ENCODE assay signal across 7 cellular contexts in the genomic region with DNA sequence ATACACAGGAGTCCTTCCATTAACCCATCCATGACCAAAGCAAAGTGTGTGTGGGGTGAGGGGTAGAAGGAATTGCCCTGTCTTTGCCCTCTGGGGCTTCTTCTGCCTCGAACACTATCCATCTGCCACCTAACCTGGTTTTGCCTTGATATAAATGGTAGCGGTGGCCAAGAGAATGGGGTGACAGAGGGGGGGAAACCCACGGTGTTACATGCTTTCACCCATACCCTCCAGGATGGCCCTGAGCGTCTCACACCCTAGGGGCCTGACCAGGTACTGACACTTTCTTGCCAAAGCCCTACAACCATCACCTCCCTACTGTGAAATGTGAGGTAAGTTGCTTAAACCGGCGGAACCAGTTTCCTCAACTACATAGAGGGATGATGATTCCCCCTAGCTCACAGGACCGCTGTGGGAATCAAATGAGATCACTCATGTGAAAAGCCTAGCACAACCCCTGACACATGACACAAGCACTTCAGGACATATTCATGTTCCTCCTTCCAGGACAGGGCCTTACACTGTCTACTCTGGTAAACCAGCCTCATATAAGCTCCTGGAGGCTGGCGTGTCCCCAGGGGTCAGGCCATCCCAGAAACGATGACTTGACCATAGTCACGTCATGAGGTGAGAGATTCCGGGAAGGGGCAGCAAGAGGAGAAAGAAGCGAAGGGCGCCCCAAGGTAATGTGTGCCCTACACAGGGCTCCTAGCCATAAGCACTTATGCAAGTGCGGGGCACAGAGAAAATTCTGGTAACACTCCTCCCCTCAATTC. TPM values are rescaled to one million over a fixed set of nuclear protein-coding genes. Genes with fewer than 3 reads are reported as not detected.
DNase-seq lines count a peak whose midpoint lies in the region; TF ChIP-seq lines count a peak whose summit lies in the region.

No MANE protein-coding gene starts in this region.

- no peak for TF ChIP-seq POLR2A in stomach (IDR thresholded peaks at IDR 0.05)

- intact Hi-C loops in stomach (cut with DNase I; ENCODE audit: low total_unique reads) = no loop called here

- TF ChIP-seq CTCF in GM13976 (IDR thresholded peaks at IDR 0.05; ENCODE audit: borderline replicate concordance, control extremely low read depth, extremely low read depth, insufficient read depth, missing control alignments) (peak; percentile 23), HFF-Myc (IDR thresholded peaks at IDR 0.05; ENCODE audit: low read depth, low read length, missing control alignments) (no peak), stomach (IDR thresholded peaks at IDR 0.05) (peak in 5 of 7 experiments; percentile 14 to 52 (median 34))

- in situ Hi-C loops in GM13976 (cut with MboI; ENCODE audit: low sequenced_read_pairs, unreplicated experiment) = loop anchor here (10.0 kb wide), 1 partner anchor 226 kb away; the partner anchor contains the start of gene MXD1

- no peak for TF ChIP-seq EP300 in stomach (IDR thresholded peaks at IDR 0.05)

- H3K27ac ChIP-seq in effector memory CD4-positive, alpha-beta T cell (ENCODE audit: insufficient read depth, low read length, poor library complexity, severe bottlenecking) = peak overlapping the region; percentile 97
- H3K27ac ChIP-seq in mesodermal cell (ENCODE audit: low read depth, low read length, severe bottlenecking) (peak overlapping the region; percentile 97), stomach (peak overlapping the region; percentile 96 to 99 (median 98))

- no peaks in the 10 kb centered on the region for H3K9me3 ChIP-seq in effector memory CD4-positive, alpha-beta T cell (ENCODE audit: control insufficient read depth, low read length)
- no peaks in the 10 kb centered on the region for H3K9me3 ChIP-seq in mesodermal cell (ENCODE audit: control insufficient read depth, low read length)
- H3K9me3 ChIP-seq in stomach = no peaks in the 10 kb centered on the region

- WGBS in mesodermal cell (ENCODE audit: insufficient coverage in 2 of 2), 2 experiments = 67 to 70% methylated on average over 8 to 9 of the region's 14 CpGs
- WGBS in stomach, 5 donors = 44 to 62% (median 48%) methylated on average over 14 of the region's 14 CpGs

- peak; percentile 76 for DNase-seq in GM13976 (ENCODE audit: low spot score)
- no peak for DNase-seq in HFF-Myc (ENCODE audit: extremely low read depth, low read depth)
- peak in 2 of 3 experiments; percentile 86 to 97 for DNase-seq in NCI-H1417 (lab: John Stamatoyannopoulos, UW)
- DNase-seq in activated CD4-positive, CD25-positive, alpha-beta regulatory T cell treated with anti-CD3 and anti-CD28 coated beads, Interleukin-2, amount 50 U/mL, for 16 hours (ENCODE audit: low read depth, low spot score) = peak; percentile 26
- DNase-seq in effector memory CD4-positive, alpha-beta T cell = peak; percentile 43 to 55 (median 44)
- peak; percentile 71 for DNase-seq in stomach

- no peaks in the 10 kb centered on the region for H3K36me3 ChIP-seq in effector memory CD4-positive, alpha-beta T cell (ENCODE audit: control insufficient read depth, insufficient read depth, low read length)
- H3K36me3 ChIP-seq in mesodermal cell (ENCODE audit: control insufficient read depth, insufficient read depth, low read length) (no peaks in the 10 kb centered on the region), stomach (no peaks in the 10 kb centered on the region)

- no peaks in the 10 kb centered on the region for H3K27me3 ChIP-seq in effector memory CD4-positive, alpha-beta T cell (replicated peaks; ENCODE audit: control insufficient read depth, insufficient read depth, low read length, poor library complexity, severe bottlenecking)
- no peaks in the 10 kb centered on the region for H3K27me3 ChIP-seq in stomach

- H3K4me3 ChIP-seq in HFF-Myc (replicated peaks; ENCODE audit: low read depth, low read length) (peak overlapping the region; percentile 59), mesodermal cell (ENCODE audit: extremely low read depth, insufficient read depth, low read length, poor library complexity, severe bottlenecking) (peak overlapping the region; percentile 55), stomach (peak overlapping the region; percentile 31 to 63 (median 50))
- peak overlapping the region; percentile 53 for H3K4me3 ChIP-seq in effector memory CD4-positive, alpha-beta T cell (ENCODE audit: insufficient read depth, low read depth, low read length, poor library complexity, severe bottlenecking)

- peaks cover 48% of the 10 kb centered on the region for H3K4me1 ChIP-seq in effector memory CD4-positive, alpha-beta T cell (ENCODE audit: control insufficient read depth, insufficient read depth, low read length, poor library complexity, severe bottlenecking)
- H3K4me1 ChIP-seq in mesodermal cell (ENCODE audit: control insufficient read depth, insufficient read depth, low read length, poor library complexity, severe bottlenecking) (peaks cover 12% of the 10 kb centered on the region), stomach (peaks cover 21 to 42% (median 32%) of the 10 kb centered on the region in 4 donors)

RNA-seq across cellular contexts. Expression of gene C2orf42, which starts 49.7 kb away (rescaled TPM):
- polyA plus RNA-seq in mesodermal cell (2013, experiment 1 of 2) = 8.2 TPM
- 7.4 TPM for polyA plus RNA-seq in mesodermal cell (2013, experiment 2 of 2)
- 10 to 100 TPM in 3 of 5 donors, 1 to 10 TPM in 2; 2.6 to 23.2 (median 11.7) TPM for total RNA-seq in stomach
- 1 to 10 TPM; 3.9 to 6.3 (median 4.3) TPM for polyA plus RNA-seq in stomach

RNA-seq across cellular contexts. Expression of gene PCBP1, which starts 53.9 kb away (rescaled TPM):
- 305 TPM for polyA plus RNA-seq in mesodermal cell (2013, experiment 1 of 2)
- 286 TPM for polyA plus RNA-seq in mesodermal cell (2013, experiment 2 of 2)
- 100 to 1,000 TPM in 3 of 5 donors, 10 to 100 TPM in 1, 1 to 10 TPM in 1; 9.3 to 164 (median 120) TPM for total RNA-seq in stomach
- 100 to 1,000 TPM; 199 to 296 (median 251) TPM for polyA plus RNA-seq in stomach
